In the genomic region with DNA sequence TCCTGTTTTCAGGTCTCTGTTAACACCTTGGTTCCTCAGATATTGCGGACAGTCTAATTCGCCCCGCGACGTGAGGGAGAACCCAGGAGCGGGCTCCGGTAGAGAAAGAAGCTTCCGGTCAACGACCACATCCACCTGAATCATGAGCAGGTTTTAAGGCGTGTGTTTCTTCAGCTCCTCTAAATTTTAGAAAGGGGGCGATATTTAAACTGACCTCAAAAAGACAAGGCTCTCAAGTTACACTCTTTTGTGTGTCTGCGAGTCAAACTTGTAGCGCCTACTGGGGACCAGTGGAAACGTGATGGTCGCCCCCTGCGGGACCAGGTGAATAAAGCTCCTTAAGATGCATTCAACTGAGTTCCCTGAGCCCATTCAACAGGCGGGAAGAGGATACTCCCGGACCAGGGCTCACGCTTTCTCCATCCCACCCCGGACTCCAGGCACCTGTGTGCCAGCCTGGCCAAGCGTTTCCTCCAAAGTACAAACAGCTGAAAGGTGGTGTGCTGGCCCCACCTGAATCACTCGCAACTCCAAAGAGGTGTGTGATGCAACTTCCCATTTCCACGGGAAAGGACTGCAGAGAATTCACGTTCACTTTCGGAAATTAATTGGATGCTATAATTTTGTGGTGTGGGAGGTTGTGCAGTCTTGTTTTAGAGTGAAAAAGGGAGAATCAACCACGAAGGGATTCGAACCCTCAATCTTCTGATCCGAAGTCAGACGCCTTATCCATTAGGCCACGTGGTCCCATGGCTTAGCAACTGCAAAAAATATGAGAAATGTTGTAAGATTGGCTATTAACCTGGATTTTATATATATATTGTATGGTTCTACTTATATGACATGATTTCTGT, we compare ENCODE assay signal across 1 cellular context.
A peak's percentile ranks its signal among the peaks of the same experiment; 100 is the strongest.
TF ChIP-seq lines count a peak whose summit lies in the region.

No MANE protein-coding gene starts in this region.

TF ChIP-seq in HepG2, 621 proteins besides CTCF, POLR2A, EP300 and RAD21 (continued from another document and continues in another):
- TF ChIP-seq MBD4 (IDR thresholded peaks at IDR 0.05; ENCODE audit: borderline replicate concordance, low read length) (0 out of 2 replicates have a peak, but pooled peaks have one; percentile 29), ZNF709 (CRISPR knock-in tag; IDR thresholded peaks at IDR 0.05) (peak; percentile 65; the same call in 1 of the 2 replicates), CENPT (CRISPR knock-in tag; IDR thresholded peaks at IDR 0.05; ENCODE audit: low read depth) (no peak), TCF7L2 (IDR thresholded peaks at IDR 0.05; ENCODE audit: low read depth, low read length) (no peak), TBL1XR1 (IDR thresholded peaks at IDR 0.05; ENCODE audit: borderline replicate concordance, low read length, partially characterized antibody) (no peak), ZNF496 (CRISPR knock-in tag; IDR thresholded peaks at IDR 0.05; ENCODE audit: insufficient replicate concordance) (no peak), ZNF510 (CRISPR knock-in tag; IDR thresholded peaks at IDR 0.05; ENCODE audit: low read depth) (no peak), RARG (CRISPR knock-in tag; IDR thresholded peaks at IDR 0.05; ENCODE audit: low read depth) (no peak), JUN (CRISPR knock-in tag; IDR thresholded peaks at IDR 0.05) (no peak), SETDB1 (CRISPR knock-in tag; IDR thresholded peaks at IDR 0.05; ENCODE audit: borderline replicate concordance) (no peak), ZNF354B (CRISPR knock-in tag; IDR thresholded peaks at IDR 0.05) (0 out of 2 replicates have a peak, but pooled peaks have one; percentile 26), ZFP41 (CRISPR knock-in tag; IDR thresholded peaks at IDR 0.05; ENCODE audit: borderline replicate concordance) (no peak), IKZF4 (CRISPR knock-in tag; IDR thresholded peaks at IDR 0.05; ENCODE audit: borderline replicate concordance, low read depth, not compliant biosample characterization) (no peak), ZC3H4 (CRISPR knock-in tag; IDR thresholded peaks at IDR 0.05; ENCODE audit: borderline replicate concordance) (no peak), ZNF33A (CRISPR knock-in tag; IDR thresholded peaks at IDR 0.05; ENCODE audit: borderline replicate concordance) (no peak), HNF4G (IDR thresholded peaks at IDR 0.05; ENCODE audit: borderline replicate concordance, low read depth, low read length) (no peak), HNF4G (CRISPR knock-in tag; IDR thresholded peaks at IDR 0.05; ENCODE audit: borderline replicate concordance, low read depth) (no peak), GZF1 (CRISPR knock-in tag; IDR thresholded peaks at IDR 0.05) (no peak), AKAP8 (CRISPR knock-in tag; IDR thresholded peaks at IDR 0.05) (no peak), TOPORS (CRISPR knock-in tag; IDR thresholded peaks at IDR 0.05) (peak; percentile 84; the same call in 1 of the 2 replicates), NR3C1 (CRISPR knock-in tag; IDR thresholded peaks at IDR 0.05) (no peak), MAF1 (CRISPR knock-in tag; IDR thresholded peaks at IDR 0.05; ENCODE audit: borderline replicate concordance) (peak; percentile 98), AKNA (CRISPR knock-in tag; IDR thresholded peaks at IDR 0.05; ENCODE audit: borderline replicate concordance) (no peak), ZXDC (CRISPR knock-in tag; IDR thresholded peaks at IDR 0.05) (0 out of 2 replicates have a peak, but pooled peaks have one; percentile 30), ARNT (IDR thresholded peaks at IDR 0.05) (no peak), TARDBP (CRISPR knock-in tag; IDR thresholded peaks at IDR 0.05) (peak; percentile 51; the same call in 1 of the 2 replicates), TOE1 (CRISPR knock-in tag; IDR thresholded peaks at IDR 0.05) (no peak), HOXD1 (CRISPR knock-in tag; IDR thresholded peaks at IDR 0.05) (no peak), SALL2 (CRISPR knock-in tag; IDR thresholded peaks at IDR 0.05) (no peak), ZNF619 (CRISPR knock-in tag; IDR thresholded peaks at IDR 0.05) (no peak), CREB1 (IDR thresholded peaks at IDR 0.05) (no peak), CREB1 (CRISPR knock-in tag; IDR thresholded peaks at IDR 0.05) (no peak), POGZ (CRISPR knock-in tag; IDR thresholded peaks at IDR 0.05) (no peak), ZHX1 (CRISPR knock-in tag; IDR thresholded peaks at IDR 0.05; ENCODE audit: low read depth) (0 out of 2 replicates have a peak, but pooled peaks have one; percentile 32), ZNF513 (CRISPR knock-in tag; conservative IDR thresholded peaks at IDR 0.05) (no peak), KLF6 (CRISPR knock-in tag; IDR thresholded peaks at IDR 0.05) (0 out of 2 replicates have a peak, but pooled peaks have one; percentile 17), ZFP62 (CRISPR knock-in tag; IDR thresholded peaks at IDR 0.05) (no peak), ZNF441 (CRISPR knock-in tag; IDR thresholded peaks at IDR 0.05; ENCODE audit: borderline replicate concordance) (no peak), ZNF335 (CRISPR knock-in tag; IDR thresholded peaks at IDR 0.05) (peak; percentile 61; the same call in 1 of the 2 replicates), ZNF75D (CRISPR knock-in tag; IDR thresholded peaks at IDR 0.05; ENCODE audit: borderline replicate concordance) (no peak), ZBTB4 (CRISPR knock-in tag; IDR thresholded peaks at IDR 0.05; ENCODE audit: borderline replicate concordance) (no peak; the same call in 1 of the 2 replicates), SP5 (CRISPR knock-in tag; IDR thresholded peaks at IDR 0.05; ENCODE audit: borderline replicate concordance, low read depth) (0 out of 2 replicates have a peak, but pooled peaks have one; percentile 19), HNF4A (CRISPR knock-in tag; IDR thresholded peaks at IDR 0.05) (no peak), RXRA (CRISPR knock-in tag; IDR thresholded peaks at IDR 0.05) (peak; percentile 49; the same call in 1 of the 2 replicates), MXD4 (CRISPR knock-in tag; IDR thresholded peaks at IDR 0.05) (no peak)
- TF ChIP-seq, protein P1, sequence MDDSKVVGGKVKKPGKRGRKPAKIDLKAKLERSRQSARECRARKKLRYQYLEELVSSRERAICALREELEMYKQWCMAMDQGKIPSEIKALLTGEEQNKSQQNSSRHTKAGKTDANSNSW (CRISPR knock-in tag; IDR thresholded peaks at IDR 0.05; ENCODE audit: borderline replicate concordance) = no peak
- TF ChIP-seq, protein P2, sequence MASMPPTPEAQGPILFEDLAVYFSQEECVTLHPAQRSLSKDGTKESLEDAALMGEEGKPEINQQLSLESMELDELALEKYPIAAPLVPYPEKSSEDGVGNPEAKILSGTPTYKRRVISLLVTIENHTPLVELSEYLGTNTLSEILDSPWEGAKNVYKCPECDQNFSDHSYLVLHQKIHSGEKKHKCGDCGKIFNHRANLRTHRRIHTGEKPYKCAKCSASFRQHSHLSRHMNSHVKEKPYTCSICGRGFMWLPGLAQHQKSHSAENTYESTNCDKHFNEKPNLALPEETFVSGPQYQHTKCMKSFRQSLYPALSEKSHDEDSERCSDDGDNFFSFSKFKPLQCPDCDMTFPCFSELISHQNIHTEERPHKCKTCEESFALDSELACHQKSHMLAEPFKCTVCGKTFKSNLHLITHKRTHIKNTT (CRISPR knock-in tag; IDR thresholded peaks at IDR 0.05) = no peak
